Comparison of ENCODE assay signal across 9 cellular contexts in the genomic region with DNA sequence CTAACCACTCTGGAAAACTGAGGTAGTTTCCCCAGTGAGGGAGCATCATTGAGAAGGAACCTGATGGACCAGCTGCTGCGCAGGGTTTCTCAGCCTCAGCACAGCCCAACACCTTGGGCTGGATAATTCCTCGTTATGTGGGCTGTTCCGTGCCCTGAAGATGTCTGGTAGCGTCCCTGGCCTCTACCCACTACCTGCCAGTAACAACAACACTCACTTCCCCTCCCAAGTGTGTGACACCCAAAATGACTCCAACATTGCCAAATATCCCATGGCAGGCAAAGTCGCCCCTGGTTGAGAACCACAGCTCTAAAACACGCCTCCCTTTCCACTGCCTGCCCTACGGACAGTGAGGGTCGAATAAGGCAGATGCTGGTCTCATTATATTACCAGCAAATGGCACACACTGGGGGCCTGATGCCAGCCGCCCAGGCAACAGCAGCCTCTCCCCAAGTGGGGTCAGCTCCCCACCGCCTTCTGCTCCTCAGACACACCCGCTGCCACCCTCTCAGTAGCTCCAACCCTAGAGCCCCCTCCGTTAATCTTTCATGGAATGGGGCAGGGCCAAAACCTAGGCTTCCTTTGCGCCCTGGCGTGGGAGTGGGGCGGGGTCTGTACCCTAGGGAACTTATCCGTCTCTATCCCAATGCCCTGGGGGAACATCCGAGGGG. TPM values are rescaled to one million over a fixed set of nuclear protein-coding genes. Genes with fewer than 3 reads are reported as not detected.
DNase-seq lines count a peak whose midpoint lies in the region; ATAC-seq and TF ChIP-seq lines count a peak whose summit lies in the region.
"Had no signal": no experiment of that assay in that cellular context is flagged by ENCODE, and none has a peak within 500 bp of the region (broad histone marks: within the 10 kb centered on the region; RNA-seq: fewer than 3 reads in every experiment).

No MANE protein-coding gene starts in this region.

- ATAC-seq in CD4-positive, alpha-beta T cell (ENCODE audit: poor library complexity): no peak
- ATAC-seq in natural killer cell: no peak
- ATAC-seq in HG02642 (IDR thresholded peaks at IDR 0.05; ENCODE audit: poor library complexity, unreplicated experiment): no peak

- intact Hi-C loops in CD4-positive, alpha-beta T cell (cut with DNase I, micrococcal nuclease): loop anchor here (2.0 to 10.0 kb wide), 3 partner anchors 47 to 398 kb away; a partner anchor contains a TSS
- intact Hi-C loops in natural killer cell (cut with micrococcal nuclease): no loop called here

- no peaks in the 10 kb centered on the region for H3K36me3 Mint-ChIP-seq in CD4-positive, alpha-beta T cell (ENCODE audit: low read depth)
- no peaks in the 10 kb centered on the region for H3K36me3 Mint-ChIP-seq in natural killer cell

- no peaks in the 10 kb centered on the region for H3K27me3 Mint-ChIP-seq in CD4-positive, alpha-beta T cell
- H3K27me3 Mint-ChIP-seq in natural killer cell (ENCODE audit: low read depth in 2 of 2): no peaks in the 10 kb centered on the region

- no peaks in the 10 kb centered on the region for H3K27me3 ChIP-seq in CD4-positive, alpha-beta T cell (ENCODE audit: control insufficient read depth, insufficient read depth, low read length)
- H3K27me3 ChIP-seq in MG63: no peaks in the 10 kb centered on the region

- no peaks in the 10 kb centered on the region for H3K9me3 ChIP-seq in CD4-positive, alpha-beta T cell (ENCODE audit: control insufficient read depth, low read length)
- no peaks in the 10 kb centered on the region for H3K9me3 ChIP-seq in MG63

- peaks cover 2% of the 10 kb centered on the region; the same call in 1 of the 2 replicates for H3K36me3 ChIP-seq in MG63

- CTCF ChIA-PET in CD4-positive, alpha-beta T cell (lab: Charles Lee): interaction anchor here (1.4 to 1.6 kb wide), 3 partner anchors 23 to 124 kb away, joined by 3 to 4 read pairs (median 3); no protein-coding TSS in a partner anchor

- peak overlapping the region; percentile 84 for H3K4me3 Mint-ChIP-seq in CD4-positive, alpha-beta T cell
- H3K4me3 Mint-ChIP-seq in natural killer cell: peak overlapping the region; percentile 97

- H3K4me3 ChIP-seq in MG63 (peak overlapping the region; percentile 62), choroid plexus epithelial cell (ENCODE audit: low read depth, low read length) (peak overlapping the region; percentile 72)

- in situ Hi-C loops in G401 (cut with HindIII; ENCODE audit: low sequenced_read_pairs): no loop called here
- in situ Hi-C loops in GM13976 (cut with MboI; ENCODE audit: low sequenced_read_pairs, unreplicated experiment): no loop called here

- H3K27ac Mint-ChIP-seq in CD4-positive, alpha-beta T cell: peak overlapping the region; percentile 7
- peak overlapping the region; percentile 96 to 97 for H3K27ac Mint-ChIP-seq in natural killer cell

- POLR2A ChIA-PET in CD4-positive, alpha-beta T cell (lab: Charles Lee): interaction anchor here (0.6 to 1.6 kb wide), 2 partner anchors 47 to 142 kb away, joined by 7 to 8 read pairs; a partner anchor contains a TSS

- no peak for DNase-seq in CD4-positive, alpha-beta T cell
- no peak for DNase-seq in MG63
- DNase-seq in choroid plexus epithelial cell (ENCODE audit: low read depth): no peak
- DNase-seq in natural killer cell: no peak
- no peak for DNase-seq in G401 (ENCODE audit: low spot score)
- DNase-seq in NCI-H1930 (lab: John Stamatoyannopoulos, UW): no peak
- DNase-seq in GM13976 (ENCODE audit: low spot score): no peak

- H3K9me3 Mint-ChIP-seq in CD4-positive, alpha-beta T cell: no peaks in the 10 kb centered on the region
- H3K9me3 Mint-ChIP-seq in natural killer cell: no peaks in the 10 kb centered on the region

- no peak overlapping the region for H3K27ac ChIP-seq in CD4-positive, alpha-beta T cell (ENCODE audit: low read depth, low read length)

- H3K4me1 Mint-ChIP-seq in CD4-positive, alpha-beta T cell (ENCODE audit: low read depth): peaks cover 37% of the 10 kb centered on the region
- H3K4me1 Mint-ChIP-seq in natural killer cell: peaks cover 53 to 69% of the 10 kb centered on the region in 2 donors

- TF ChIP-seq CTCF in CD4-positive, alpha-beta T cell (IDR thresholded peaks at IDR 0.05): no peak
- TF ChIP-seq CTCF in choroid plexus epithelial cell (conservative IDR thresholded peaks at IDR 0.05; ENCODE audit: low read depth, low read length): no peak
- no peak for TF ChIP-seq CTCF in natural killer cell (IDR thresholded peaks at IDR 0.05)
- no peak for TF ChIP-seq CTCF in GM13976 (IDR thresholded peaks at IDR 0.05; ENCODE audit: borderline replicate concordance, control extremely low read depth, extremely low read depth, insufficient read depth, missing control alignments)

RNA-seq across cellular contexts. Expression of a gene that starts 1.0 kb away (rescaled TPM):
- 10 to 100 TPM; 22.6 to 24.9 TPM for total RNA-seq in CD4-positive, alpha-beta T cell
- 5.9 and 20.9 TPM in 2 replicates for total RNA-seq in MG63 (2014; rRNA removed; shearing (Covaris generic); ENCODE audit: low replicate concordance)
- 100 to 1,000 TPM; 194 to 233 (median 202) TPM for total RNA-seq in natural killer cell
- total RNA-seq in G401 (2014; rRNA removed; shearing (Covaris generic)): 4.1 and 13.1 TPM in 2 replicates

RNA-seq across cellular contexts. Expression of a gene that starts 32.8 kb away (rescaled TPM):
- total RNA-seq in CD4-positive, alpha-beta T cell: under 1 TPM in 1 of 2 experiments, not detected in 1; 0.14 TPM
- not detected in 2 replicates for total RNA-seq in MG63 (2014; rRNA removed; shearing (Covaris generic); ENCODE audit: low replicate concordance)
- under 1 TPM in 2 of 3 donors, not detected in 1; 0.28 to 0.50 TPM for total RNA-seq in natural killer cell
- not detected in 2 replicates for total RNA-seq in G401 (2014; rRNA removed; shearing (Covaris generic))
- total RNA-seq: myocyte had no signal

RNA-seq across cellular contexts. Expression of a gene that starts 37.3 kb away (rescaled TPM):
- total RNA-seq in CD4-positive, alpha-beta T cell: not detected
- 7.6 and 14.0 TPM in 2 replicates for total RNA-seq in MG63 (2014; rRNA removed; shearing (Covaris generic); ENCODE audit: low replicate concordance)
- under 1 TPM; 0.12 to 0.33 (median 0.16) TPM for total RNA-seq in natural killer cell
- 3.1 and 3.3 TPM in 2 replicates for total RNA-seq in G401 (2014; rRNA removed; shearing (Covaris generic))

RNA-seq across cellular contexts. Expression of a gene that starts 39.6 kb away (rescaled TPM):
- total RNA-seq in CD4-positive, alpha-beta T cell: not detected
- 1.2 TPM in 1 of 2 replicates, not detected in the other for total RNA-seq in MG63 (2014; rRNA removed; shearing (Covaris generic); ENCODE audit: low replicate concordance)
- total RNA-seq in natural killer cell: 1 to 10 TPM in 1 of 3 donors, under 1 TPM in 2; 0.77 to 1.1 (median 0.82) TPM
- 9.4 and 12.2 TPM in 2 replicates for total RNA-seq in G401 (2014; rRNA removed; shearing (Covaris generic))
- total RNA-seq: myocyte had no signal

RNA-seq across cellular contexts. Expression of a gene that starts 47.3 kb away (rescaled TPM):
- 10 to 100 TPM; 22.7 to 25.1 TPM for total RNA-seq in CD4-positive, alpha-beta T cell
- 19.7 and 32.7 TPM in 2 replicates for total RNA-seq in MG63 (2014; rRNA removed; shearing (Covaris generic); ENCODE audit: low replicate concordance)
- total RNA-seq in natural killer cell: 10 to 100 TPM; 34.9 to 40.2 (median 37.7) TPM
- 30.5 and 34.9 TPM in 2 replicates for total RNA-seq in G401 (2014; rRNA removed; shearing (Covaris generic))
